8 cellular contexts compared by ENCODE assay signal in genomic region chr10:15141136-15142067, GRCh38. TPM values are rescaled to one million over a fixed set of nuclear protein-coding genes. Genes with fewer than 3 reads are reported as not detected.
DNase-seq lines count a peak whose midpoint lies in the region; ATAC-seq, FAIRE-seq and TF ChIP-seq lines count a peak whose summit lies in the region.

No MANE protein-coding gene starts in this region.

- no peak overlapping the region for H4K5ac ChIP-seq in H9 (ENCODE audit: insufficient read length, low read depth, low read length)

- H3K9me3 ChIP-seq in HEK293 (ENCODE audit: control insufficient read depth, insufficient read depth, low read depth, low read length) (no peaks in the 10 kb centered on the region), hepatocyte (ENCODE audit: low read depth) (no peaks in the 10 kb centered on the region), H9 (ENCODE audit: control insufficient read depth, low read depth, low read length) (no peaks in the 10 kb centered on the region), pancreas (no peaks in the 10 kb centered on the region)

- H2BK12ac ChIP-seq in H9 (ENCODE audit: insufficient read length, low read depth, low read length) = no peak overlapping the region

- POLR2A ChIA-PET in HEK293 (lab: Yijun Ruan, JAX) = no interaction called here

- H4K8ac ChIP-seq in H9 (replicated peaks; ENCODE audit: insufficient read length, low read depth, low read length) = no peak overlapping the region

- H3K27ac ChIP-seq in HEK293 (ENCODE audit: extremely low read depth, low read depth, low read length) (no peak overlapping the region), hepatocyte (no peak overlapping the region), H9 (ENCODE audit: insufficient read length, low read depth, low read length) (no peak overlapping the region), pancreas (no peak overlapping the region)

- no peaks in the 10 kb centered on the region for H3K9me2 ChIP-seq in hepatocyte (replicated peaks; ENCODE audit: insufficient read depth)

- H3K79me1 ChIP-seq in H9 (ENCODE audit: insufficient read depth, low read depth, low read length, poor library complexity, severe bottlenecking) = no peaks in the 10 kb centered on the region

- H3T11ph ChIP-seq in H9 (ENCODE audit: low read length) = no peak overlapping the region

- WGBS in hepatocyte (ENCODE audit: low lambda C conversion rate, missing lambda C conversion rate) = 57% methylated on average over 16 of the region's 16 CpGs
- no CpG with 5 or more reads among the region's 16 CpGs for WGBS in H9 (ENCODE audit: extremely low coverage, insufficient read length, low lambda C conversion rate)
- WGBS in pancreas, 2 donors = 64 to 66% methylated on average over 16 of the region's 16 CpGs

- no peak overlapping the region for H3K4ac ChIP-seq in H9 (ENCODE audit: low read depth, low read length)

- H4K20me1 ChIP-seq in hepatocyte (ENCODE audit: insufficient read depth, poor library complexity, severe bottlenecking) (no peaks in the 10 kb centered on the region), H9 (ENCODE audit: control insufficient read depth, insufficient read depth, insufficient read length) (no peaks in the 10 kb centered on the region)

- DNase-seq in GM18507 (ENCODE audit: extremely low spot score, insufficient read length, low read depth) (peak; percentile 35), NCI-H524 (lab: John Stamatoyannopoulos, UW) (peak; percentile 25 to 48), hepatocyte (ENCODE audit: low spot score) (no peak), activated gamma-delta T cell (lab: John Stamatoyannopoulos, UW) (no peak), SKM-1 (lab: John Stamatoyannopoulos, UW; ENCODE audit: unreplicated experiment) (no peak), H9 (no peak), pancreas (no peak)

- no peak overlapping the region for H3K4me3 ChIP-seq in HEK293 (ENCODE audit: low read depth, low read length)
- no peak overlapping the region for H3K4me3 ChIP-seq in hepatocyte
- H3K4me3 ChIP-seq in pancreas = no peak overlapping the region

- H3K36me3 ChIP-seq in HEK293 (ENCODE audit: control insufficient read depth in 2 of 2, insufficient read depth in 1 of 2, low read length in 2 of 2) = peaks cover 5 to 21% of the 10 kb centered on the region in 2 experiments; a peak in 2 of 3 replicates
- H3K36me3 ChIP-seq in hepatocyte (replicated peaks; ENCODE audit: insufficient read depth, low read depth) = no peaks in the 10 kb centered on the region
- H3K36me3 ChIP-seq in pancreas = no peaks in the 10 kb centered on the region

- intact Hi-C loops in pancreas (cut with DNase I) = no loop called here

- H2AFZ ChIP-seq in hepatocyte (no peak overlapping the region), H9 (ENCODE audit: low read length) (no peak overlapping the region)

- TF ChIP-seq CTCF in HEK293 (tag by site-specific recombination; IDR thresholded peaks at IDR 0.05) (no peak), hepatocyte (IDR thresholded peaks at IDR 0.05; ENCODE audit: poor library complexity) (no peak), H9 (conservative IDR thresholded peaks at IDR 0.05) (no peak), pancreas (IDR thresholded peaks at IDR 0.05) (no peak)

- no peak overlapping the region for H2BK15ac ChIP-seq in H9 (ENCODE audit: low read depth, low read length)

- no peak overlapping the region for H2BK20ac ChIP-seq in H9 (ENCODE audit: low read depth, low read length, poor library complexity, severe bottlenecking)

- no peak overlapping the region for H2BK120ac ChIP-seq in H9 (ENCODE audit: low read depth, low read length, poor library complexity, severe bottlenecking)

- no peaks in the 10 kb centered on the region for H3K27me3 Mint-ChIP-seq in H9 (ENCODE audit: low read depth)

- no peak overlapping the region for H3K14ac ChIP-seq in H9 (ENCODE audit: insufficient read depth, low read length)

- peak overlapping the region; percentile 53 for H3K4me2 ChIP-seq in hepatocyte
- H3K4me2 ChIP-seq in H9 (ENCODE audit: insufficient read depth, insufficient read length, low read length) = no peak overlapping the region

- no peak overlapping the region for H4K91ac ChIP-seq in H9 (ENCODE audit: insufficient read length, low read depth, low read length)

- H3K27me3 ChIP-seq in hepatocyte (no peaks in the 10 kb centered on the region), H9 (ENCODE audit: insufficient read depth, low read length) (no peaks in the 10 kb centered on the region), pancreas (no peaks in the 10 kb centered on the region)

- CTCF ChIA-PET in HEK293 (lab: Yijun Ruan, JAX) = interaction anchor here (0.9 to 1.2 kb wide), 2 partner anchors 9 to 10 kb away, joined by 3 to 5 read pairs; no protein-coding TSS in a partner anchor

- peak overlapping the region in 1 of 3 experiments; percentile 16; a peak in 1 of 7 replicates for H3K27ac Mint-ChIP-seq in H9

- H2AK5ac ChIP-seq in H9 (ENCODE audit: insufficient read length, low read length) = no peak overlapping the region

- peaks cover 0 to 8% (median 6%) of the 10 kb centered on the region in 3 experiments; a peak in 3 of 7 replicates for H3K36me3 Mint-ChIP-seq in H9 (ENCODE audit: insufficient read depth in 1 of 3, low read depth in 3 of 3)

- no peaks in the 10 kb centered on the region for H3K9me3 Mint-ChIP-seq in H9

- H3K18ac ChIP-seq in H9 (ENCODE audit: insufficient read length, low read depth, low read length) = no peak overlapping the region

- H3K4me1 Mint-ChIP-seq in H9 = peaks cover 4 to 11% of the 10 kb centered on the region in 2 experiments; a peak in 3 of 4 replicates

- FAIRE-seq in GM18507 (lab: Jason Lieb, UNC) = peak; percentile 82
- FAIRE-seq in pancreas (lab: Jason Lieb, UNC) = no peak

- no peaks in the 10 kb centered on the region for H3K23me2 ChIP-seq in H9 (ENCODE audit: insufficient read length, low read depth, low read length, poor library complexity, severe bottlenecking)

- no peak overlapping the region for H3K56ac ChIP-seq in H9 (ENCODE audit: insufficient read length, low read depth, low read length)

- H3K4me3 Mint-ChIP-seq in H9 = no peak overlapping the region

- ATAC-seq in pancreas = no peak

- peaks cover 23% of the 10 kb centered on the region for H3K79me2 ChIP-seq in hepatocyte
- no peaks in the 10 kb centered on the region for H3K79me2 ChIP-seq in H9 (ENCODE audit: insufficient read depth, low read length)

- H3K9ac ChIP-seq in H9 (ENCODE audit: extremely low read depth, insufficient read length, low read length) = no peak overlapping the region

- H2BK5ac ChIP-seq in H9 (ENCODE audit: insufficient read length, low read length) = no peak overlapping the region

- no peak overlapping the region for H3K23ac ChIP-seq in H9 (ENCODE audit: insufficient read length, low read depth, low read length)

- peaks cover 8% of the 10 kb centered on the region; the same call in 1 of the 2 replicates for H3K4me1 ChIP-seq in HEK293 (ENCODE audit: control insufficient read depth, insufficient read depth, low read length)
- H3K4me1 ChIP-seq in hepatocyte (ENCODE audit: insufficient read depth) = peaks cover 6% of the 10 kb centered on the region
- H3K4me1 ChIP-seq in H9 (ENCODE audit: insufficient read depth, low read length) = no peaks in the 10 kb centered on the region
- H3K4me1 ChIP-seq in pancreas = peaks cover 0 to 4% (median 0%) of the 10 kb centered on the region in 3 donors

TF ChIP-seq in HEK293, 187 proteins besides CTCF, POLR2A, EP300 and RAD21 (continues in another document):
- TF ChIP-seq ZNF701 (tag by site-specific recombination; IDR thresholded peaks at IDR 0.05) (no peak), PRDM1 (tag by site-specific recombination; IDR thresholded peaks at IDR 0.05) (peak; percentile 28; the same call in 1 of the 2 replicates), ZNF311 (tag by site-specific recombination; IDR thresholded peaks at IDR 0.05; ENCODE audit: borderline replicate concordance) (no peak), ZXDB (tag by site-specific recombination; IDR thresholded peaks at IDR 0.05) (no peak), ZNF707 (tag by site-specific recombination; IDR thresholded peaks at IDR 0.05) (no peak), PRDM6 (tag by site-specific recombination; IDR thresholded peaks at IDR 0.05) (peak; percentile 80), ZNF350 (tag by site-specific recombination; IDR thresholded peaks at IDR 0.05) (no peak)
- TF ChIP-seq, protein P1, sequence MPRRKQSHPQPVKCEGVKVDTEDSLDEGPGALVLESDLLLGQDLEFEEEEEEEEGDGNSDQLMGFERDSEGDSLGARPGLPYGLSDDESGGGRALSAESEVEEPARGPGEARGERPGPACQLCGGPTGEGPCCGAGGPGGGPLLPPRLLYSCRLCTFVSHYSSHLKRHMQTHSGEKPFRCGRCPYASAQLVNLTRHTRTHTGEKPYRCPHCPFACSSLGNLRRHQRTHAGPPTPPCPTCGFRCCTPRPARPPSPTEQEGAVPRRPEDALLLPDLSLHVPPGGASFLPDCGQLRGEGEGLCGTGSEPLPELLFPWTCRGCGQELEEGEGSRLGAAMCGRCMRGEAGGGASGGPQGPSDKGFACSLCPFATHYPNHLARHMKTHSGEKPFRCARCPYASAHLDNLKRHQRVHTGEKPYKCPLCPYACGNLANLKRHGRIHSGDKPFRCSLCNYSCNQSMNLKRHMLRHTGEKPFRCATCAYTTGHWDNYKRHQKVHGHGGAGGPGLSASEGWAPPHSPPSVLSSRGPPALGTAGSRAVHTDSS (tag by site-specific recombination; IDR thresholded peaks at IDR 0.05) = no peak

RNA-seq across cellular contexts. Expression of gene NMT2, which starts 27.1 kb away (rescaled TPM):
- total RNA-seq in hepatocyte (21.3 and 23.4 TPM in 2 replicates), H9 (2021) (11.8 and 12.2 TPM in 2 replicates), pancreas (10 to 100 TPM in 1 of 6 donors, 1 to 10 TPM in 5; 4.7 to 13.9 (median 7.3) TPM)
- polyA plus RNA-seq in hepatocyte (14.7 and 15.0 TPM in 2 replicates), pancreas (1 to 10 TPM; 5.9 to 6.0 TPM)

RNA-seq across cellular contexts. Expression of gene RPP38, which starts 44.2 kb away (rescaled TPM):
- total RNA-seq in hepatocyte = 13.9 and 18.2 TPM in 2 replicates
- polyA plus RNA-seq in hepatocyte = 26.4 and 27.3 TPM in 2 replicates
- 25.9 and 26.6 TPM in 2 replicates for total RNA-seq in H9 (2021)
- 1 to 10 TPM; 4.0 to 8.5 (median 6.5) TPM for total RNA-seq in pancreas
- 10 to 100 TPM in 1 of 2 donors, 1 to 10 TPM in 1; 9.2 to 14.9 TPM for polyA plus RNA-seq in pancreas

RNA-seq across cellular contexts. Expression of gene ACBD7, which starts 52.8 kb away (rescaled TPM):
- total RNA-seq in hepatocyte = 1.8 and 1.9 TPM in 2 replicates
- 0.36 and 0.38 TPM in 2 replicates for polyA plus RNA-seq in hepatocyte
- 22.0 and 25.0 TPM in 2 replicates for total RNA-seq in H9 (2021)
- total RNA-seq in pancreas = under 1 TPM in 4 of 6 donors, not detected in 2; 0.13 to 0.59 (median 0.30) TPM
- under 1 TPM in 1 of 2 donors, not detected in 1; 0.07 TPM for polyA plus RNA-seq in pancreas

Comparison
In these comparisons a context has a peak if more than half of its experiments do, and no peak if none do; other contexts are left out.
1. DNase-seq: peak in GM18507 (single experiment) and NCI-H524 (2 of 2); none in hepatocyte (single experiment), activated gamma-delta T cell (single experiment), SKM-1 (single experiment), H9 (single experiment) and pancreas (0 of 6).